In genomic region chr22:27698830-27699229, GRCh38 we compare ENCODE assay signal across 19 cellular contexts.
"Had no signal": no experiment of that assay in that cellular context is flagged by ENCODE, and none has a peak within 500 bp of the region (broad histone marks: within the 10 kb centered on the region; RNA-seq: fewer than 3 reads in every experiment).

No MANE protein-coding gene starts in this region.

- H3K36me3 Mint-ChIP-seq: memory B cell; natural killer cell; stimulated activated effector memory CD8-positive, alpha-beta T cell treated with anti-CD3 and anti-CD28 coated beads, Interleukin-12 subunit alpha, Interleukin-12 subunit beta, amount 100 ng/mL, for 72 hours had no signal

- H3K27ac Mint-ChIP-seq: memory B cell; natural killer cell; stimulated activated effector memory CD8-positive, alpha-beta T cell treated with anti-CD3 and anti-CD28 coated beads, Interleukin-12 subunit alpha, Interleukin-12 subunit beta, amount 100 ng/mL, for 72 hours had no signal

- H3K36me3 ChIP-seq: ovary, right lobe of liver, thoracic aorta, tibial nerve, upper lobe of right lung, uterus had no signal

- H3K27me3 ChIP-seq: dorsolateral prefrontal cortex, ovary, right lobe of liver, tibial nerve, upper lobe of right lung, uterus had no signal

- H3K4me1 ChIP-seq: right lobe of liver, tibial nerve, upper lobe of right lung, uterus had no signal

- H3K4me3 ChIP-seq: dorsolateral prefrontal cortex, lung, ovary, right lobe of liver, thoracic aorta, tibial nerve, upper lobe of right lung, uterus had no signal

- DNase-seq: cerebellar nuclear complex; dorsolateral prefrontal cortex; effector CD4-positive, alpha-beta T cell; head of caudate nucleus; natural killer cell; ovary; right lobe of liver; stimulated activated CD4-positive, alpha-beta T cell treated with anti-CD3 and anti-CD28 coated beads, Interleukin-2, amount 100 ng/mL, for 24 hours; stimulated activated CD4-positive, alpha-beta T cell treated with anti-CD3 and anti-CD28 coated beads, Interleukin-4, amount 100 ng/mL, for 24 hours; stimulated activated naive CD8-positive, alpha-beta T cell treated with anti-CD3 and anti-CD28 coated beads, Interleukin-15, Interleukin-2, amounts not matched to agents 100 U/mL and 50 U/mL, for 24 hours; substantia nigra; upper lobe of right lung; uterus had no signal

- H3K27ac ChIP-seq: dorsolateral prefrontal cortex, ovary, right lobe of liver, thoracic aorta, tibial nerve, upper lobe of right lung, uterus had no signal

- H3K4me3 Mint-ChIP-seq: memory B cell; natural killer cell; stimulated activated effector memory CD8-positive, alpha-beta T cell treated with anti-CD3 and anti-CD28 coated beads, Interleukin-12 subunit alpha, Interleukin-12 subunit beta, amount 100 ng/mL, for 72 hours had no signal

- ATAC-seq: left lobe of liver; natural killer cell; right lobe of liver; stimulated activated effector memory CD8-positive, alpha-beta T cell treated with anti-CD3 and anti-CD28 coated beads, Interleukin-12 subunit alpha, Interleukin-12 subunit beta, amount 100 ng/mL, for 72 hours; stimulated activated naive CD8-positive, alpha-beta T cell treated with anti-CD3 and anti-CD28 coated beads, Interleukin-15, Interleukin-2, amounts not matched to agents 100 U/mL and 50 U/mL, for 24 hours; upper lobe of right lung had no signal

- H3K9me3 ChIP-seq: ovary, right lobe of liver, upper lobe of right lung, uterus had no signal

- H3K9me3 Mint-ChIP-seq: natural killer cell had no signal

- H3K27me3 Mint-ChIP-seq: memory B cell had no signal

- H3K4me1 Mint-ChIP-seq: memory B cell; natural killer cell; stimulated activated effector memory CD8-positive, alpha-beta T cell treated with anti-CD3 and anti-CD28 coated beads, Interleukin-12 subunit alpha, Interleukin-12 subunit beta, amount 100 ng/mL, for 72 hours had no signal
